Comparison of ENCODE assay signal across 20 cellular contexts in the genomic region with DNA sequence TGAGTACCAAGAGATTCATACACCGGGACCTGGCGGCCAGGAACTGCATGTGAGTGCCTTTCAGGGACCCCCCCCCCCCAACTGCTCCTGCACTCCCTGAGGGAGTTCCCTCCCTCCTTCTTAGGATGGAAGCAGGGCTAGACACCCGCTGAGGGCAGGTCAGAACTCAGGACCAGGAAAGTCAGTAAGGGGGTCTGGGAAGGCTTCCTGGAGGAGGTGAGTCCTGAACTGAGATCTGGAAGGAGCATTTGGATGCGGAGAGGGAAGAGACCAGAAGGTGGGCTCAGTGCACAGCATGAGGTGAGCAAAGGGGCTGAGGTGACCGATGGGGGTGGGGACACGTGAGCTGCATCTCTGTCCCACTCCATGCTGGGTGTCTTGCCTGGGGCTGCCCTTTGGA. TPM values are rescaled to one million over a fixed set of nuclear protein-coding genes. Genes with fewer than 3 reads are reported as not detected.
DNase-seq lines count a peak whose midpoint lies in the region; ATAC-seq and TF ChIP-seq lines count a peak whose summit lies in the region.
"Had no signal": no experiment of that assay in that cellular context is flagged by ENCODE, and none has a peak within 500 bp of the region (broad histone marks: within the 10 kb centered on the region; RNA-seq: fewer than 3 reads in every experiment).

No MANE protein-coding gene starts in this region.

- ATAC-seq in HG02759 (IDR thresholded peaks at IDR 0.05; ENCODE audit: unreplicated experiment): no peak

- H3K27me3 Mint-ChIP-seq in HFFc6 (ENCODE audit: insufficient read depth) (peaks cover 9% of the 10 kb centered on the region), chondrocyte (ENCODE audit: low read depth) (no peaks in the 10 kb centered on the region), Caco-2 (ENCODE audit: insufficient read depth, unreplicated experiment) (no peaks in the 10 kb centered on the region)

- H3K4me3 Mint-ChIP-seq in HFFc6 (no peak overlapping the region), chondrocyte (ENCODE audit: unreplicated experiment) (no peak overlapping the region), Caco-2 (ENCODE audit: unreplicated experiment) (no peak overlapping the region)
- H3K4me3 Mint-ChIP-seq: B cell; CD4-positive, alpha-beta memory T cell; CD4-positive, CD25-positive, alpha-beta regulatory T cell; CD8-positive, alpha-beta memory T cell had no signal

- peaks cover 11% of the 10 kb centered on the region for H3K4me1 ChIP-seq in Caco-2
- H3K4me1 ChIP-seq: BLaER1 had no signal

- DNase-seq in HFFc6: no peak
- DNase-seq in RWPE1 (ENCODE audit: low spot score): no peak
- no peak for DNase-seq in chondrocyte (ENCODE audit: low spot score)
- no peak for DNase-seq in Caco-2
- no peak for DNase-seq in NCI-H187 (lab: John Stamatoyannopoulos, UW)
- no peak for DNase-seq in NCI-H524 (lab: John Stamatoyannopoulos, UW)
- DNase-seq: 8988T; AML-193; C1 segment of cervical spinal cord; Calu3; CD4-positive, alpha-beta memory T cell; CD4-positive, CD25-positive, alpha-beta regulatory T cell; CD8-positive, alpha-beta memory T cell; COR-L47; DMS79 treated with DMSO at 0.1 percent for 48 hours; GF-D8 had no signal

- H3K27ac ChIP-seq in RWPE1: peak overlapping the region; percentile 4; the same call in 1 of the 2 replicates
- H3K27ac ChIP-seq: BLaER1 had no signal

- POLR2A ChIA-PET in RWPE1 (lab: Yijun Ruan, JAX; ENCODE audit: low non-redundant PET) (no interaction called here), Caco-2 (lab: Charles Lee) (no interaction called here)

- BruUV-seq in Caco-2 (replicated peaks; lab: Mats Ljungman, UMichigan): no TSS peak

- H3K27ac Mint-ChIP-seq in HFFc6: peak overlapping the region; percentile 55; the same call in 1 of the 2 replicates
- peak overlapping the region; percentile 41 for H3K27ac Mint-ChIP-seq in chondrocyte (ENCODE audit: unreplicated experiment)
- H3K27ac Mint-ChIP-seq in Caco-2 (ENCODE audit: unreplicated experiment): no peak overlapping the region
- H3K27ac Mint-ChIP-seq: B cell, CD14-positive monocyte had no signal

- H3K4me1 Mint-ChIP-seq in HFFc6 (ENCODE audit: low read depth) (peaks cover 1% of the 10 kb centered on the region; the same call in 1 of the 2 replicates), chondrocyte (ENCODE audit: low read depth) (peaks cover 3% of the 10 kb centered on the region), Caco-2 (ENCODE audit: low read depth, unreplicated experiment) (peaks cover 6% of the 10 kb centered on the region)
- H3K4me1 Mint-ChIP-seq: B cell; CD14-positive monocyte; CD4-positive, alpha-beta memory T cell; CD4-positive, CD25-positive, alpha-beta regulatory T cell; CD8-positive, alpha-beta memory T cell had no signal

- intact Hi-C loops in Caco-2 (cut with micrococcal nuclease; ENCODE audit: unreplicated experiment): no loop called here

- CTCF ChIA-PET in RWPE1 (lab: Yijun Ruan, JAX): no interaction called here
- CTCF ChIA-PET in Caco-2 (lab: Charles Lee): no interaction called here

- no peaks in the 10 kb centered on the region for H3K36me3 ChIP-seq in Caco-2 (ENCODE audit: control insufficient read depth, insufficient read depth, low read length)
- H3K36me3 ChIP-seq: BLaER1 had no signal

- no peak overlapping the region for H3K4me3 ChIP-seq in Caco-2 (ENCODE audit: low read depth, low read length)
- H3K4me3 ChIP-seq: BLaER1 had no signal

- no peaks in the 10 kb centered on the region for H3K9me3 Mint-ChIP-seq in HFFc6
- H3K9me3 Mint-ChIP-seq in chondrocyte (ENCODE audit: low read depth): no peaks in the 10 kb centered on the region
- H3K9me3 Mint-ChIP-seq in Caco-2 (ENCODE audit: unreplicated experiment): no peaks in the 10 kb centered on the region
- H3K9me3 Mint-ChIP-seq: CD4-positive, CD25-positive, alpha-beta regulatory T cell; CD8-positive, alpha-beta memory T cell had no signal

- H3K36me3 Mint-ChIP-seq in HFFc6 (ENCODE audit: low read depth) (peaks cover 47% of the 10 kb centered on the region), chondrocyte (ENCODE audit: low read depth) (peaks cover 48% of the 10 kb centered on the region), Caco-2 (ENCODE audit: insufficient read depth, unreplicated experiment) (no peaks in the 10 kb centered on the region)
- H3K36me3 Mint-ChIP-seq: CD14-positive monocyte; CD4-positive, alpha-beta memory T cell; CD4-positive, CD25-positive, alpha-beta regulatory T cell; CD8-positive, alpha-beta memory T cell had no signal

- no peaks in the 10 kb centered on the region for H3K27me3 ChIP-seq in Caco-2 (replicated peaks; ENCODE audit: control insufficient read depth, insufficient read depth, low read length)
- H3K27me3 ChIP-seq: BLaER1 had no signal

- TF ChIP-seq CTCF in HFFc6 (IDR thresholded peaks at IDR 0.05) (no peak), RWPE1 (conservative IDR thresholded peaks at IDR 0.05; ENCODE audit: low read depth) (no peak), chondrocyte (IDR thresholded peaks at IDR 0.05) (no peak), Caco-2 (IDR thresholded peaks at IDR 0.05; ENCODE audit: insufficient read depth in 1 of 2, low read depth in 1 of 2, low read length in 1 of 2, severe bottlenecking in 1 of 2, unreplicated experiment in 1 of 2) (no peak)

- no peaks in the 10 kb centered on the region for H3K9me3 ChIP-seq in Caco-2
- H3K9me3 ChIP-seq: BLaER1 had no signal

RNA-seq across cellular contexts. Expression of gene HNRNPUL1, which starts 10.5 kb away (rescaled TPM):
- 100 to 1,000 TPM; 176 to 245 (median 234) TPM for total RNA-seq in HFFc6 (2021; fragmentation: NEBNext Ultra II Directional; extraction: Animal tissue kit (Norgen Biotek cat#: 25700))
- total RNA-seq in chondrocyte: 158 to 195 TPM (median 161 TPM) in 3 replicates
- 322 and 324 TPM in 2 replicates for total RNA-seq in Caco-2 (2022)

RNA-seq across cellular contexts. Expression of gene AXL, which starts 34.6 kb away (rescaled TPM):
- 100 to 1,000 TPM; 419 to 474 (median 458) TPM for total RNA-seq in HFFc6 (2021; fragmentation: NEBNext Ultra II Directional; extraction: Animal tissue kit (Norgen Biotek cat#: 25700))
- total RNA-seq in chondrocyte (151 to 218 TPM (median 214 TPM) in 3 replicates), Caco-2 (2022) (1.2 and 1.6 TPM in 2 replicates)
- total RNA-seq: B cell; CD4-positive, CD25-positive, alpha-beta regulatory T cell had no signal

RNA-seq across cellular contexts. Expression of gene CCDC97, which starts 56.3 kb away (rescaled TPM):
- total RNA-seq in HFFc6 (2021; fragmentation: NEBNext Ultra II Directional; extraction: Animal tissue kit (Norgen Biotek cat#: 25700)): 10 to 100 TPM; 15.4 to 19.1 (median 16.8) TPM
- total RNA-seq in chondrocyte: 21.8 to 33.2 TPM (median 25.5 TPM) in 3 replicates
- total RNA-seq in Caco-2 (2022): 47.1 and 47.8 TPM in 2 replicates

Comparison
In these comparisons a context has a peak if more than half of its experiments do, and no peak if none do; other contexts are left out.
1. RNA of gene AXL, which starts 34.6 kb away (total RNA-seq): 419 to 474 TPM in HFFc6 and 151 to 218 TPM in chondrocyte; 1.2 to 1.6 TPM in Caco-2; every median in the first group is over 10 times any median in the second.